In genomic region chr12:79737875-79738718, GRCh38 we compare ENCODE assay signal across 8 cellular contexts. TPM values are rescaled to one million over a fixed set of nuclear protein-coding genes. Genes with fewer than 3 reads are reported as not detected.
DNase-seq lines count a peak whose midpoint lies in the region; ATAC-seq and TF ChIP-seq lines count a peak whose summit lies in the region.

No MANE protein-coding gene starts in this region.

- no peaks in the 10 kb centered on the region for H3F3A ChIP-seq in smooth muscle cell (ENCODE audit: low read depth)

- DNase-seq in DMS53 (lab: John Stamatoyannopoulos, UW), result peak; percentile 88
- DNase-seq in NCI-H2107 treated with DMSO at 0.1 percent for 48 hours (lab: John Stamatoyannopoulos, UW; ENCODE audit: unreplicated experiment), result peak; percentile 76
- DNase-seq in activated CD4-positive, alpha-beta T cell treated with anti-CD3 and anti-CD28 coated beads, Interleukin-2, amount 10 ng/mL, durations not matched to agents 7 days and 5 days, result peak; percentile 59
- DNase-seq in glutamatergic neuron, result no peak
- DNase-seq in smooth muscle cell (lab: John Stamatoyannopoulos, UW; ENCODE audit: unreplicated experiment), result no peak
- no peak for DNase-seq in stimulated activated CD4-positive, alpha-beta T cell treated with anti-CD3 and anti-CD28 coated beads, Interleukin-12 subunit alpha, Interleukin-12 subunit beta, amount 100 ng/mL, for 4 hours

- H3K27ac ChIP-seq in smooth muscle cell (ENCODE audit: low read depth), result no peak overlapping the region

- no peaks in the 10 kb centered on the region for H3K36me3 Mint-ChIP-seq in activated CD4-positive, alpha-beta T cell treated with anti-CD3 and anti-CD28 coated beads, Interleukin-2, amount 10 ng/mL, durations not matched to agents 7 days and 5 days (ENCODE audit: low read depth)
- no peaks in the 10 kb centered on the region for H3K36me3 Mint-ChIP-seq in glutamatergic neuron (ENCODE audit: unreplicated experiment)

- no peaks in the 10 kb centered on the region for H3K9me3 ChIP-seq in smooth muscle cell (replicated peaks; ENCODE audit: low read depth)

- no peak overlapping the region for H3K4me3 Mint-ChIP-seq in activated CD4-positive, alpha-beta T cell treated with anti-CD3 and anti-CD28 coated beads, Interleukin-2, amount 10 ng/mL, durations not matched to agents 7 days and 5 days
- H3K4me3 Mint-ChIP-seq in glutamatergic neuron (ENCODE audit: unreplicated experiment), result no peak overlapping the region

- peak overlapping the region; percentile 14 for H2AFZ ChIP-seq in smooth muscle cell (ENCODE audit: low read depth)

- H3K9me3 Mint-ChIP-seq in activated CD4-positive, alpha-beta T cell treated with anti-CD3 and anti-CD28 coated beads, Interleukin-2, amount 10 ng/mL, durations not matched to agents 7 days and 5 days, result no peaks in the 10 kb centered on the region
- no peaks in the 10 kb centered on the region for H3K9me3 Mint-ChIP-seq in glutamatergic neuron (ENCODE audit: unreplicated experiment)

- POLR2A ChIA-PET in activated CD4-positive, alpha-beta T cell treated with anti-CD3 and anti-CD28 coated beads, Interleukin-2, amount 10 ng/mL, durations not matched to agents 7 days and 5 days (lab: Charles Lee), result no interaction called here

- CTCF ChIA-PET in activated CD4-positive, alpha-beta T cell treated with anti-CD3 and anti-CD28 coated beads, Interleukin-2, amount 10 ng/mL, durations not matched to agents 7 days and 5 days (lab: Charles Lee), result no interaction called here

- H3K4me3 ChIP-seq in smooth muscle cell, result no peak overlapping the region

- no peaks in the 10 kb centered on the region for H3K27me3 ChIP-seq in smooth muscle cell (ENCODE audit: low read depth)

- H3K36me3 ChIP-seq in smooth muscle cell (ENCODE audit: low read depth), result no peaks in the 10 kb centered on the region

- peak; percentile 75 for TF ChIP-seq CTCF in glutamatergic neuron (IDR thresholded peaks at IDR 0.05; ENCODE audit: partially characterized antibody, unreplicated experiment)
- TF ChIP-seq CTCF in smooth muscle cell (IDR thresholded peaks at IDR 0.05; ENCODE audit: borderline replicate concordance, insufficient read depth, poor library complexity, severe bottlenecking), result peak; percentile 72

- no peaks in the 10 kb centered on the region for H3K4me1 ChIP-seq in smooth muscle cell (ENCODE audit: low read depth)

- no peaks in the 10 kb centered on the region for H3K4me1 Mint-ChIP-seq in activated CD4-positive, alpha-beta T cell treated with anti-CD3 and anti-CD28 coated beads, Interleukin-2, amount 10 ng/mL, durations not matched to agents 7 days and 5 days
- H3K4me1 Mint-ChIP-seq in glutamatergic neuron (ENCODE audit: low read depth, unreplicated experiment), result no peaks in the 10 kb centered on the region

- no peaks in the 10 kb centered on the region for H3K79me2 ChIP-seq in smooth muscle cell (ENCODE audit: low read depth)

- no peak overlapping the region for H3K27ac Mint-ChIP-seq in activated CD4-positive, alpha-beta T cell treated with anti-CD3 and anti-CD28 coated beads, Interleukin-2, amount 10 ng/mL, durations not matched to agents 7 days and 5 days
- H3K27ac Mint-ChIP-seq in glutamatergic neuron (ENCODE audit: unreplicated experiment), result no peak overlapping the region

- H3K27me3 Mint-ChIP-seq in activated CD4-positive, alpha-beta T cell treated with anti-CD3 and anti-CD28 coated beads, Interleukin-2, amount 10 ng/mL, durations not matched to agents 7 days and 5 days, result peaks cover 13% of the 10 kb centered on the region
- no peaks in the 10 kb centered on the region for H3K27me3 Mint-ChIP-seq in glutamatergic neuron (ENCODE audit: unreplicated experiment)

- no peak overlapping the region for H3K9ac ChIP-seq in smooth muscle cell (ENCODE audit: low read depth)

- WGBS in smooth muscle cell (ENCODE audit: low lambda C conversion rate), result 25% methylated on average over 4 of the region's 4 CpGs

- ATAC-seq in GM19043 (IDR thresholded peaks at IDR 0.05; ENCODE audit: low read depth, unreplicated experiment) (peak; percentile 90), HG03159 (IDR thresholded peaks at IDR 0.05; ENCODE audit: unreplicated experiment) (peak; percentile 89)

- H4K20me1 ChIP-seq in smooth muscle cell (ENCODE audit: low read depth), result no peaks in the 10 kb centered on the region

- no peak overlapping the region for H3K4me2 ChIP-seq in smooth muscle cell

RNA-seq across cellular contexts. Expression of gene PAWR, which starts 47.3 kb away (rescaled TPM):
- total RNA-seq in activated CD4-positive, alpha-beta T cell treated with anti-CD3 and anti-CD28 coated beads, Interleukin-2, amount 10 ng/mL, durations not matched to agents 7 days and 5 days, result 1 to 10 TPM; 7.6 to 8.0 TPM
- 7.0 TPM for total RNA-seq in glutamatergic neuron (ENCODE audit: unreplicated experiment)
- 45.4 and 59.7 TPM in 2 replicates for total RNA-seq in smooth muscle cell
- 33.1 and 64.1 TPM in 2 replicates for polyA plus RNA-seq in smooth muscle cell

Comparison
In these comparisons a context has a peak if more than half of its experiments do, and no peak if none do; other contexts are left out.
1. DNase-seq: peak in DMS53 (single experiment), NCI-H2107 treated with DMSO at 0.1 percent for 48 hours (single experiment) and activated CD4-positive, alpha-beta T cell treated with anti-CD3 and anti-CD28 coated beads, Interleukin-2, amount 10 ng/mL, durations not matched to agents 7 days and 5 days (single experiment); none in glutamatergic neuron (single experiment), smooth muscle cell (single experiment) and stimulated activated CD4-positive, alpha-beta T cell treated with anti-CD3 and anti-CD28 coated beads, Interleukin-12 subunit alpha, Interleukin-12 subunit beta, amount 100 ng/mL, for 4 hours (single experiment).